In the genomic region with DNA sequence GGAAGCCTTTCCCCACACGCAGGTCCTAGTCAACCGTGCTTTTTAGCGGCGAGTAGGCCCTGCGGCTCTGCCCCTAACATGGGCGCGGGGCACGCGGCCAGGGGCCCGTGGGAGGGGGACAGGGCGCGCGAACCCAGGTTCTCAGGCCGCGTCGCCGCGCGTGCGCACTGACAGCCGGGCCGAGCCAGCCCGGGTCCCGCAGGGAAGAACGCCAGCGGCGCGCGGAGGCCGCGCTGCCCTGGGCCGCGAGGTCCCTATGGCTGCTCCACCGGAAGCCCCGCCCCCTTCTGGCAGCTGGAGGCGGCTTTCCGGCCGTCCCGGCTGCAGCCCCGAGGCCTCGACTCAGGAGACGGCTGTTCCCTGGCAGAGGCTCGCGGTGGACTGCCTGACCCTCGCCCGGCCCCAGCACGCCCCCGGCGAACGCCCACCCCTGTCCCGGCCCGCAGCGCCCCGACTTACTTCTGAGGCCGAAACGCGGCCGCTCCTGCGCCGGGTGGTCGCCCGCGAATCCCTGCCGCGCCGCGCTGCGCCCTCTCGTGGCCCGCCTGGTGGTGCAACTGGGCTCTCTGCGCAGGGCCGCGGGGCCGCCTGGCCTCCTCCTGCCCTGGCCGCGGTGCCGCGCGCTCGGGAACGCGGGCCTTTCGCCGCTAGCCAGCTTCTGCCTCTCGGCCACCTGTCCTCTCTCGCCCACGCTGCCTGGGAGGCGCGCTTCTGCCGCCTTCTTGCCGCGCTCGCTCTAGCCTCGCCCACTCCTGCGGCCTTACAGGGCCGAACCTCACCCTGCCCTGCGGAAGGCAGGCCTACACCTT, we compare ENCODE assay signal across 8 cellular contexts. TPM values are rescaled to one million over a fixed set of nuclear protein-coding genes. Genes with fewer than 3 reads are reported as not detected.
DNase-seq lines count a peak whose midpoint lies in the region; TF ChIP-seq lines count a peak whose summit lies in the region.

No MANE protein-coding gene starts in this region.

- H3K27ac Mint-ChIP-seq in neural progenitor cell = peak overlapping the region; percentile 98

- peaks cover 18% of the 10 kb centered on the region for H3K4me1 Mint-ChIP-seq in neural progenitor cell

- H3K4me2 ChIP-seq in neural progenitor cell = peak overlapping the region; percentile 62

- peak; percentile 40 for DNase-seq in GM04503 (ENCODE audit: low read depth)
- peak; percentile 90 for DNase-seq in HCEC 1CT
- peak; percentile 95 for DNase-seq in MG63
- DNase-seq in SHP77 treated with DMSO at 0.1 percent for 48 hours (lab: John Stamatoyannopoulos, UW) = peak; percentile 84
- peak; percentile 85 for DNase-seq in activated gamma-delta T cell treated with Interleukin-2 at 50 U/mL for 16 hours
- DNase-seq in fibroblast of villous mesenchyme (ENCODE audit: low read depth) = peak; percentile 92
- DNase-seq in neural progenitor cell (ENCODE audit: low spot score) = peak; percentile 96

- peak overlapping the region; percentile 86 for H2AFZ ChIP-seq in neural progenitor cell (replicated peaks)

- peaks cover 12% of the 10 kb centered on the region for H3K9me3 Mint-ChIP-seq in neural progenitor cell

- peaks cover 26% of the 10 kb centered on the region for H3F3A ChIP-seq in neural progenitor cell (ENCODE audit: low read depth)

- no peaks in the 10 kb centered on the region for H3K27me3 ChIP-seq in MG63
- no peaks in the 10 kb centered on the region for H3K27me3 ChIP-seq in neural progenitor cell
- peaks cover 3 to 17% of the 10 kb centered on the region in 2 donors for H3K27me3 ChIP-seq in stomach smooth muscle (ENCODE audit: control insufficient read depth in 1 of 2, insufficient read depth in 2 of 2, low read length in 2 of 2)

- H3K27ac ChIP-seq in neural progenitor cell = peak overlapping the region; percentile 74
- H3K27ac ChIP-seq in stomach smooth muscle (ENCODE audit: low read length) = peak overlapping the region; percentile 70

- peak overlapping the region; percentile 89 for H3K4me3 Mint-ChIP-seq in neural progenitor cell

- H3K4me3 ChIP-seq in MG63 (peak overlapping the region; percentile 73), fibroblast of villous mesenchyme (ENCODE audit: low read depth, low read length) (peak overlapping the region; percentile 63), neural progenitor cell (peak overlapping the region; percentile 53), stomach smooth muscle (ENCODE audit: low read length in 2 of 2) (peak overlapping the region; percentile 58 to 75)

- H3K27me3 Mint-ChIP-seq in neural progenitor cell (ENCODE audit: insufficient read depth, low read depth) = peaks cover 7% of the 10 kb centered on the region

- H3K36me3 ChIP-seq in MG63 (no peaks in the 10 kb centered on the region), neural progenitor cell (no peaks in the 10 kb centered on the region), stomach smooth muscle (ENCODE audit: control insufficient read depth in 2 of 2, insufficient read depth in 2 of 2, low read length in 2 of 2) (no peaks in the 10 kb centered on the region)

- peaks cover 11% of the 10 kb centered on the region for H3K36me3 Mint-ChIP-seq in neural progenitor cell

- H3K4me1 ChIP-seq in neural progenitor cell (peaks cover 16% of the 10 kb centered on the region), stomach smooth muscle (ENCODE audit: control insufficient read depth, insufficient read depth, low read length) (peaks cover 9% of the 10 kb centered on the region)

- H3K9ac ChIP-seq in neural progenitor cell (no peak overlapping the region), stomach smooth muscle (ENCODE audit: low read length in 2 of 2) (peak overlapping the region; percentile 46 to 84)

- TF ChIP-seq CTCF in fibroblast of villous mesenchyme (IDR thresholded peaks at IDR 0.05; ENCODE audit: insufficient read depth, low read depth, low read length) (peak; percentile 51), neural progenitor cell (IDR thresholded peaks at IDR 0.05) (peak; percentile 79)

- H3K79me2 ChIP-seq in neural progenitor cell (ENCODE audit: low read depth) = no peaks in the 10 kb centered on the region

- no peaks in the 10 kb centered on the region for H3K9me3 ChIP-seq in MG63
- H3K9me3 ChIP-seq in neural progenitor cell (ENCODE audit: low read depth) = no peaks in the 10 kb centered on the region
- no peaks in the 10 kb centered on the region for H3K9me3 ChIP-seq in stomach smooth muscle (ENCODE audit: control insufficient read depth in 2 of 2, low read length in 2 of 2)

- no peaks in the 10 kb centered on the region for H4K20me1 ChIP-seq in neural progenitor cell (ENCODE audit: low read depth)

RNA-seq across cellular contexts. Expression of a gene that starts 16.6 kb away (rescaled TPM):
- 0.16 TPM in 1 of 2 replicates, not detected in the other for total RNA-seq in MG63 (2014; rRNA removed; shearing (Covaris generic); ENCODE audit: low replicate concordance)
- under 0.01 TPM in 1 of 2 replicates, not detected in the other for total RNA-seq in fibroblast of villous mesenchyme
- total RNA-seq in neural progenitor cell (ENCODE audit: low replicate concordance) = 2.8 and 4.3 TPM in 2 replicates

RNA-seq across cellular contexts. Expression of a gene that starts 23.4 kb away (rescaled TPM):
- 4.2 and 5.2 TPM in 2 replicates for total RNA-seq in MG63 (2014; rRNA removed; shearing (Covaris generic); ENCODE audit: low replicate concordance)
- total RNA-seq in fibroblast of villous mesenchyme (38.0 and 44.0 TPM in 2 replicates), neural progenitor cell (ENCODE audit: low replicate concordance) (20.4 and 25.0 TPM in 2 replicates)

Comparison
In these comparisons a context has a peak if more than half of its experiments do, and no peak if none do; other contexts are left out.
1. Peak in every context shown above with its lines: DNase-seq, H3K4me3 ChIP-seq and H3K27ac ChIP-seq.
2. DNase-seq: peak in every context shown above with its lines; median percentile 96 in neural progenitor cell; 95 in MG63; 92 in fibroblast of villous mesenchyme; 90 in HCEC 1CT; 85 in activated gamma-delta T cell treated with Interleukin-2 at 50 U/mL for 16 hours; 84 in SHP77 treated with DMSO at 0.1 percent for 48 hours; 40 in GM04503.